11 cellular contexts compared by ENCODE assay signal in the genomic region with DNA sequence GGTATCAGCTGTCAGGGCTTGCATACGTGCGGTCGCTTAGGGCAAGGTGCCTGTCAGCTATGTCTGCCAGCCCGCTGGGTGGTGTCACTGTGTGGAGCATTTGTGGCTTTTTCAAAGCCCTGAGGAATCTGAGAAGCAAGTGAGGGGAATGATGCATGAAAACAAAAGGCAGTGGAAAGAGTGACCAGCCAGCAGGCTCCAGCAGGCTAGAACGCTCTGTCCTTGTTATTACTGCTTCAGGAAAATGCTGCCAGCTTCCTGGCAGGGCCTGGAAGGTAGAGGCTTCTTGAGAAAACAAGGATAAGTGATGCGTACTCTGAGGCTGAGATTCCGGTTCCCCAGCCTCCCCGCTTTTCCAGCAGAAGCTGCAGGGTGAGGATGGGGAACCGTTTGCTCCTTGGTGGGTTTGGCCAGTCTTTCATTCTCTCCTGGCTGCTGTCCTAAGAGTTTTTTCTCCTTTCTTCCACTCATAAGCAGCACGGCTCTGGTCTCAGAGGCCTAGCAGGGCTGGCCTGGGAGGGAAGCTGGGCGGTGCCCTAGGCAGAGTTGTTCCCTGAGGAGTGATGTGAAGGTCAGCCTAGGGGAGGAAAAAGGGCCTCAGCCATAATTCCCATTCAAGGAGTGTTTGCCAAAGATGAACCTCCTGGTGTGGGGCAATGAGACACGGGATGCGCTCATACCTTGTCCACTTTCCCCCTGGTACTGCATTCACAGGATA. TPM values are rescaled to one million over a fixed set of nuclear protein-coding genes. Genes with fewer than 3 reads are reported as not detected.
A peak's percentile ranks its signal among the peaks of the same experiment; 100 is the strongest.
DNase-seq lines count a peak whose midpoint lies in the region; ATAC-seq and TF ChIP-seq lines count a peak whose summit lies in the region.
"Had no signal": no experiment of that assay in that cellular context is flagged by ENCODE, and none has a peak within 500 bp of the region (broad histone marks: within the 10 kb centered on the region; RNA-seq: fewer than 3 reads in every experiment).

No MANE protein-coding gene starts in this region.

- peak; percentile 77 for DNase-seq in Right ventricle myocardium inferior (ENCODE audit: missing footprints)
- no peak for DNase-seq in cardiac septum (ENCODE audit: low spot score)
- no peak for DNase-seq in esophagus squamous epithelium (lab: John Stamatoyannopoulos, UW)
- peak; percentile 3 for DNase-seq in non-pigmented ciliary epithelial cell (ENCODE audit: low read depth)
- DNase-seq in MG63 = no peak
- DNase-seq in foreskin melanocyte = no peak
- DNase-seq in naive thymus-derived CD8-positive, alpha-beta T cell = no peak
- DNase-seq: HCEC 1CT had no signal

- TF ChIP-seq CTCF in esophagus squamous epithelium (IDR thresholded peaks at IDR 0.05) = no peak

- no peak overlapping the region for H3K4me3 ChIP-seq in esophagus squamous epithelium
- no peak overlapping the region for H3K4me3 ChIP-seq in MG63

- no peaks in the 10 kb centered on the region for H3K4me1 Mint-ChIP-seq in naive thymus-derived CD8-positive, alpha-beta T cell

- H3K4me1 ChIP-seq in esophagus squamous epithelium = peaks cover 9 to 20% (median 11%) of the 10 kb centered on the region in 3 donors

- 36 to 43% methylated on average over 11 of the region's 13 CpGs for WGBS in esophagus squamous epithelium, 2 donors

- no peaks in the 10 kb centered on the region for H3K27me3 Mint-ChIP-seq in naive thymus-derived CD8-positive, alpha-beta T cell
- H3K27me3 Mint-ChIP-seq: stimulated activated naive CD8-positive, alpha-beta T cell treated with anti-CD3 and anti-CD28 coated beads, Interleukin-15, Interleukin-2, amounts not matched to agents 100 ng/mL and 50 ng/mL, for 24 hours had no signal

- H3K9me3 ChIP-seq in esophagus squamous epithelium (no peaks in the 10 kb centered on the region), MG63 (no peaks in the 10 kb centered on the region)
- H3K9me3 ChIP-seq: neutrophil had no signal

- peaks cover 0 to 6% (median 0%) of the 10 kb centered on the region in 9 donors for H3K9me3 Mint-ChIP-seq in naive thymus-derived CD8-positive, alpha-beta T cell

- TF ChIP-seq POLR2A in esophagus squamous epithelium (IDR thresholded peaks at IDR 0.05) = no peak

- POLR2A ChIA-PET in naive thymus-derived CD8-positive, alpha-beta T cell (lab: Charles Lee) = no interaction called here

- no peaks in the 10 kb centered on the region for H3K27me3 ChIP-seq in esophagus squamous epithelium
- no peaks in the 10 kb centered on the region for H3K27me3 ChIP-seq in MG63
- H3K27me3 ChIP-seq: neutrophil had no signal

- intact Hi-C loops in Right ventricle myocardium inferior (cut with DNase I) = loop anchor here (5.0 kb wide), 1 partner anchor 178 kb away; no protein-coding TSS in a partner anchor
- intact Hi-C loops in cardiac septum (cut with DNase I) = loop anchor here (5.0 kb wide), 2 partner anchors 178 to 213 kb away; no protein-coding TSS in a partner anchor
- intact Hi-C loops in esophagus squamous epithelium (cut with DNase I) = no loop called here

- H3K27ac Mint-ChIP-seq in naive thymus-derived CD8-positive, alpha-beta T cell = no peak overlapping the region
- H3K27ac Mint-ChIP-seq: stimulated activated naive CD8-positive, alpha-beta T cell treated with anti-CD3 and anti-CD28 coated beads, Interleukin-15, Interleukin-2, amounts not matched to agents 100 ng/mL and 50 ng/mL, for 24 hours had no signal

- H3K27ac ChIP-seq in esophagus squamous epithelium = peak overlapping the region; percentile 35 to 85 (median 65)
- H3K27ac ChIP-seq: neutrophil had no signal

- ATAC-seq in Right ventricle myocardium inferior (peak; percentile 82), HG02970 (IDR thresholded peaks at IDR 0.05; ENCODE audit: low FRiP score, unreplicated experiment) (no peak)
- ATAC-seq in naive thymus-derived CD8-positive, alpha-beta T cell = no peak

- peaks cover 0 to 2% (median 0%) of the 10 kb centered on the region in 3 donors for H3K36me3 Mint-ChIP-seq in naive thymus-derived CD8-positive, alpha-beta T cell

- no peak overlapping the region for H3K4me3 Mint-ChIP-seq in naive thymus-derived CD8-positive, alpha-beta T cell
- H3K4me3 Mint-ChIP-seq: stimulated activated naive CD8-positive, alpha-beta T cell treated with anti-CD3 and anti-CD28 coated beads, Interleukin-15, Interleukin-2, amounts not matched to agents 100 ng/mL and 50 ng/mL, for 24 hours had no signal

- H3K36me3 ChIP-seq in esophagus squamous epithelium = no peaks in the 10 kb centered on the region
- H3K36me3 ChIP-seq in MG63 = no peaks in the 10 kb centered on the region
- H3K36me3 ChIP-seq: neutrophil had no signal

RNA-seq across cellular contexts. Expression of a gene that starts 42.8 kb away (rescaled TPM):
- 39.3 TPM for total RNA-seq in Right ventricle myocardium inferior
- 45.4 TPM for total RNA-seq in cardiac septum
- 10 to 100 TPM; 15.2 to 42.3 (median 24.0) TPM for total RNA-seq in esophagus squamous epithelium
- total RNA-seq in MG63 (2014; rRNA removed; shearing (Covaris generic); ENCODE audit: low replicate concordance) = 14.9 and 15.1 TPM in 2 replicates
- total RNA-seq in naive thymus-derived CD8-positive, alpha-beta T cell = 10 to 100 TPM; 63.6 to 66.1 TPM
- polyA plus RNA-seq in naive thymus-derived CD8-positive, alpha-beta T cell = 10 to 100 TPM; 17.0 to 20.2 (median 20.0) TPM

Comparison
In these comparisons a context has a peak if more than half of its experiments do, and no peak if none do; other contexts are left out.
1. DNase-seq: peak in Right ventricle myocardium inferior (single experiment) and non-pigmented ciliary epithelial cell (single experiment); none in cardiac septum (single experiment), esophagus squamous epithelium (single experiment), MG63 (single experiment), foreskin melanocyte (single experiment) and naive thymus-derived CD8-positive, alpha-beta T cell (0 of 10).